In the genomic region with DNA sequence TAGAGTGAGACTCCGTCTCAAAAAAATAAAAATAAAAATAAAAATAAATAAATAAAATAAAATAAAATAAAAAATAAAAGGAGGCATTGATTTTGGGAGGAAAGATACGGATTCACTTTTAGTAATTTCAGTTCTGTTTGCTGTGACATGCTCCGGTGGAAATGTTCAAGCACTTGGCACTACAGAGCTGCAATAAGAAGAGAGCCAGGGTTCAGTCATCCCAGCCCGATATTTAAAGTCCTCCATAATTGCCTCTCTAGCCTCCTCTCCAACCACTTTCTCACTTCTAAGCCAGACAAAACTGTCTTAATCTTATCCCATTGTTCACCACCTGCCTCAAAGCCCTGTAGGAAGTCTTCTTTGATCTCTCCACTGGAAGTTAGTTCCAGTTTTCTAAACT, we compare ENCODE assay signal across 1 cellular context.
TF ChIP-seq lines count a peak whose summit lies in the region.

No MANE protein-coding gene starts in this region.

TF ChIP-seq in H1, 55 proteins besides CTCF, POLR2A, EP300 and RAD21:
- TF ChIP-seq CHD7 (IDR thresholded peaks at IDR 0.05; ENCODE audit: insufficient replicate concordance, low read length) (no peak), ATF3 (IDR thresholded peaks at IDR 0.05; ENCODE audit: insufficient read depth, low read depth, low read length) (no peak), ATF2 (IDR thresholded peaks at IDR 0.05; ENCODE audit: low read length) (no peak), SIRT6 (IDR thresholded peaks at IDR 0.05; ENCODE audit: low read length) (no peak)
- TF ChIP-seq, protein P1, sequence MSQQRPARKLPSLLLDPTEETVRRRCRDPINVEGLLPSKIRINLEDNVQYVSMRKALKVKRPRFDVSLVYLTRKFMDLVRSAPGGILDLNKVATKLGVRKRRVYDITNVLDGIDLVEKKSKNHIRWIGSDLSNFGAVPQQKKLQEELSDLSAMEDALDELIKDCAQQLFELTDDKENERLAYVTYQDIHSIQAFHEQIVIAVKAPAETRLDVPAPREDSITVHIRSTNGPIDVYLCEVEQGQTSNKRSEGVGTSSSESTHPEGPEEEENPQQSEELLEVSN (IDR thresholded peaks at IDR 0.05): no peak
